18 cellular contexts compared by ENCODE assay signal in the genomic region with DNA sequence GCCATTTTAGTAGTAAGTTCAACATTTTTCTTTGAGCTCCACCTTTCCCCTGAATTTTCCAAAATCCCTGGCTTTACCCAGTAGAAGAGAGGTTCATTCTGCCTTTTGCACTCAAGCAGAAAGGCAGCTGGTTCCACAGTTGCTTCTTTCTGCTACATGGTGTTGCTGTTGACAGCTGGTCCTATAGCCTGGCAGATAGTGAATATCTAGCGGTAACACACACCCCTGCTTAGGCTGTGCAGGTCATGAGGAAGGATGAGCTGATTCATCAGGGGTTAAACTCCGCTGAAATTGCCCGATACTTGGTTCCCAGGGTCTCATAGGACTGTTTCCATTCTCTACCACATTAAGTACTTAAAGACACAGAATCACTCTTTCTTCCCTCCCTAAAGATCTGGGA.
A peak's percentile ranks its signal among the peaks of the same experiment; 100 is the strongest.
DNase-seq lines count a peak whose midpoint lies in the region; ATAC-seq, FAIRE-seq and TF ChIP-seq lines count a peak whose summit lies in the region.
"Had no signal": no experiment of that assay in that cellular context is flagged by ENCODE, and none has a peak within 500 bp of the region (broad histone marks: within the 10 kb centered on the region; RNA-seq: fewer than 3 reads in every experiment).

No MANE protein-coding gene starts in this region.

- H3K27me3 ChIP-seq in K562 (ENCODE audit: control insufficient read depth in 2 of 2, insufficient read depth in 2 of 2, low read length in 2 of 2) (no peaks in the 10 kb centered on the region), H7 (ENCODE audit: control insufficient read depth, insufficient read depth, low read length) (no peaks in the 10 kb centered on the region), WERI-Rb-1 (ENCODE audit: insufficient read depth, low read depth, severe bottlenecking) (no peaks in the 10 kb centered on the region)

- H3K9ac ChIP-seq in K562 (ENCODE audit: insufficient read depth in 1 of 2, low read depth in 2 of 2, low read length in 2 of 2): no peak overlapping the region
- H3K9ac ChIP-seq: KMS-11 had no signal

- intact Hi-C loops in K562 (cut with micrococcal nuclease): no loop called here

- TF ChIP-seq POLR2A in K562 (conservative IDR thresholded peaks at IDR 0.05): no peak

- FAIRE-seq in K562 (lab: Jason Lieb, UNC): peak; percentile 72
- FAIRE-seq: GM12892, GM18507, H54 had no signal

- H3K4me2 ChIP-seq in K562 (ENCODE audit: insufficient read depth, low read length): no peak overlapping the region
- H3K4me2 ChIP-seq: KMS-11 had no signal

- no peak; the same call in 1 of the 2 replicates for TF ChIP-seq EP300 in K562 (IDR thresholded peaks at IDR 0.05; ENCODE audit: low read length)

- CTCF ChIA-PET in K562 (lab: Yijun Ruan, JAX; ENCODE audit: low intra/inter-chr PET ratio): no interaction called here

- POLR2A ChIA-PET in K562 (lab: Yijun Ruan, JAX): interaction anchor here (0.6 kb wide), 1 partner anchor 1062 kb away, joined by 3 read pairs; no protein-coding TSS in a partner anchor

- no peaks in the 10 kb centered on the region for H3K36me3 ChIP-seq in K562 (ENCODE audit: control insufficient read depth, insufficient read depth, low read length)
- no peaks in the 10 kb centered on the region for H3K36me3 ChIP-seq in H7 (replicated peaks; ENCODE audit: control insufficient read depth, insufficient read depth, low read length)
- no peaks in the 10 kb centered on the region for H3K36me3 ChIP-seq in WERI-Rb-1

- H4K20me1 ChIP-seq in K562 (replicated peaks; ENCODE audit: control insufficient read depth, insufficient read depth, low read length): no peaks in the 10 kb centered on the region

- DNase-seq in DMS 273 (lab: John Stamatoyannopoulos, UW; ENCODE audit: unreplicated experiment) (peak; percentile 39), DMS 273 treated with DMSO at 0.1 percent for 48 hours (lab: John Stamatoyannopoulos, UW) (no peak), COLO668 (lab: John Stamatoyannopoulos, UW; ENCODE audit: unreplicated experiment) (peak; percentile 7), NCI-H69 (lab: John Stamatoyannopoulos, UW) (peak; percentile 48), K562 (ENCODE audit: extremely low read depth in 1 of 4, low spot score in 3 of 4) (peak in 3 of 4 experiments; percentile 9 to 59 (median 43)), H7 (no peak), WERI-Rb-1 (no peak)
- DNase-seq: AML-193, Caco-2, HFFc6, NCI-H1417 treated with DMSO at 0.1 percent for 48 hours, NCI-H187 treated with DMSO at 0.1 percent for 48 hours had no signal

- H3K4me3 ChIP-seq in K562: no peak overlapping the region
- no peak overlapping the region for H3K4me3 ChIP-seq in H7 (ENCODE audit: insufficient read depth, low read depth, low read length)
- no peak overlapping the region for H3K4me3 ChIP-seq in WERI-Rb-1 (ENCODE audit: low read depth, low read length)

- H3K27ac ChIP-seq in K562 (ENCODE audit: extremely low read depth, low read depth, low read length): no peak overlapping the region
- H3K27ac ChIP-seq in WERI-Rb-1: no peak overlapping the region
- H3K27ac ChIP-seq: 22Rv1, KMS-11 had no signal

- in situ Hi-C loops in K562 (cut with MboI): no loop called here

- TF ChIP-seq RAD21 in K562 (CRISPR knock-in tag; conservative IDR thresholded peaks at IDR 0.05 in 1 of 2, IDR thresholded peaks at IDR 0.05 in 1 of 2): no peak

- H2AFZ ChIP-seq in K562 (ENCODE audit: low read depth, low read length): no peak overlapping the region

- BruUV-seq in K562 (replicated peaks; lab: Mats Ljungman, UMichigan): no TSS peak

- H3K9me1 ChIP-seq in K562 (ENCODE audit: control insufficient read depth, insufficient read depth, low read length): no peaks in the 10 kb centered on the region

- H3K79me2 ChIP-seq in K562 (ENCODE audit: control insufficient read depth, insufficient read depth, low read length): no peaks in the 10 kb centered on the region

- H3K9me3 ChIP-seq in K562 (replicated peaks; ENCODE audit: control insufficient read depth, insufficient read depth, low read depth, low read length) (no peaks in the 10 kb centered on the region), WERI-Rb-1 (ENCODE audit: severe bottlenecking) (no peaks in the 10 kb centered on the region)
- H3K9me3 ChIP-seq: Caco-2 had no signal

- ATAC-seq in K562 (peak; percentile 72), HG03097 (IDR thresholded peaks at IDR 0.05; ENCODE audit: low FRiP score, unreplicated experiment) (no peak)

- 0% methylated on average over 3 of the region's 3 CpGs for WGBS in K562 (ENCODE audit: insufficient coverage, low coverage, missing lambda C conversion rate)

- no peaks in the 10 kb centered on the region; a peak in 3 of 5 replicates for H3K4me1 ChIP-seq in K562 (replicated peaks in 1 of 2; ENCODE audit: control insufficient read depth in 2 of 2, insufficient read depth in 2 of 2, low read length in 2 of 2)
- H3K4me1 ChIP-seq: Caco-2 had no signal

- TF ChIP-seq CTCF in K562 (IDR thresholded peaks at IDR 0.05 in 2 of 3, conservative IDR thresholded peaks at IDR 0.05 in 1 of 3; ENCODE audit: insufficient read depth in 2 of 3, low read depth in 1 of 3, low read length in 3 of 3) (no peak), WERI-Rb-1 (IDR thresholded peaks at IDR 0.05; ENCODE audit: low read depth, low read length) (no peak)

TF ChIP-seq in K562, 482 proteins besides CTCF, POLR2A, EP300 and RAD21:
- TF ChIP-seq TCF3 (CRISPR knock-in tag; IDR thresholded peaks at IDR 0.05) (peak; percentile 81), CBFA2T2 (conservative IDR thresholded peaks at IDR 0.05) (peak; percentile 77), TEAD4 (IDR thresholded peaks at IDR 0.05; ENCODE audit: low read length) (peak; percentile 85), TEAD4 (CRISPR knock-in tag; IDR thresholded peaks at IDR 0.05; ENCODE audit: borderline replicate concordance) (no peak), CBFA2T3 (IDR thresholded peaks at IDR 0.05) (peak; percentile 83), STAT5A (IDR thresholded peaks at IDR 0.05; ENCODE audit: borderline replicate concordance, low read length) (peak; percentile 52; the same call in 1 of the 2 replicates), FOXA3 (CRISPR knock-in tag; conservative IDR thresholded peaks at IDR 0.05 in 1 of 2, IDR thresholded peaks at IDR 0.05 in 1 of 2) (peak in 1 of 2 experiments; percentile 32; a peak in 1 of 4 replicates), PCBP1 (IDR thresholded peaks at IDR 0.05; ENCODE audit: low read depth, low read length, poor library complexity, severe bottlenecking) (no peak), HMG20B (CRISPR knock-in tag; IDR thresholded peaks at IDR 0.05) (no peak), TAL1 (IDR thresholded peaks at IDR 0.05) (peak; percentile 68), POLR2AphosphoS5 (IDR thresholded peaks at IDR 0.05; ENCODE audit: control insufficient read depth, insufficient read depth, low read depth, low read length) (peak; percentile 69; the same call in 1 of the 2 replicates), ARID1B (IDR thresholded peaks at IDR 0.05) (peak; percentile 63), NFIC (IDR thresholded peaks at IDR 0.05) (peak; percentile 47; the same call in 1 of the 2 replicates), MTA2 (IDR thresholded peaks at IDR 0.05; ENCODE audit: low read depth) (peak; percentile 42; the same call in 1 of the 2 replicates)
- TF ChIP-seq, protein P1, sequence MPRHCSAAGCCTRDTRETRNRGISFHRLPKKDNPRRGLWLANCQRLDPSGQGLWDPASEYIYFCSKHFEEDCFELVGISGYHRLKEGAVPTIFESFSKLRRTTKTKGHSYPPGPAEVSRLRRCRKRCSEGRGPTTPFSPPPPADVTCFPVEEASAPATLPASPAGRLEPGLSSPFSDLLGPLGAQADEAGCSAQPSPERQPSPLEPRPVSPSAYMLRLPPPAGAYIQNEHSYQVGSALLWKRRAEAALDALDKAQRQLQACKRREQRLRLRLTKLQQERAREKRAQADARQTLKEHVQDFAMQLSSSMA (CRISPR knock-in tag; IDR thresholded peaks at IDR 0.05): no peak

Comparison
In these comparisons a context has a peak if more than half of its experiments do, and no peak if none do; other contexts are left out.
1. DNase-seq: peak in DMS 273 (single experiment), COLO668 (single experiment), NCI-H69 (single experiment) and K562 (3 of 4); none in DMS 273 treated with DMSO at 0.1 percent for 48 hours (single experiment), H7 (single experiment) and WERI-Rb-1 (single experiment).